Comparison of ENCODE assay signal across 1 cellular context in the genomic region with DNA sequence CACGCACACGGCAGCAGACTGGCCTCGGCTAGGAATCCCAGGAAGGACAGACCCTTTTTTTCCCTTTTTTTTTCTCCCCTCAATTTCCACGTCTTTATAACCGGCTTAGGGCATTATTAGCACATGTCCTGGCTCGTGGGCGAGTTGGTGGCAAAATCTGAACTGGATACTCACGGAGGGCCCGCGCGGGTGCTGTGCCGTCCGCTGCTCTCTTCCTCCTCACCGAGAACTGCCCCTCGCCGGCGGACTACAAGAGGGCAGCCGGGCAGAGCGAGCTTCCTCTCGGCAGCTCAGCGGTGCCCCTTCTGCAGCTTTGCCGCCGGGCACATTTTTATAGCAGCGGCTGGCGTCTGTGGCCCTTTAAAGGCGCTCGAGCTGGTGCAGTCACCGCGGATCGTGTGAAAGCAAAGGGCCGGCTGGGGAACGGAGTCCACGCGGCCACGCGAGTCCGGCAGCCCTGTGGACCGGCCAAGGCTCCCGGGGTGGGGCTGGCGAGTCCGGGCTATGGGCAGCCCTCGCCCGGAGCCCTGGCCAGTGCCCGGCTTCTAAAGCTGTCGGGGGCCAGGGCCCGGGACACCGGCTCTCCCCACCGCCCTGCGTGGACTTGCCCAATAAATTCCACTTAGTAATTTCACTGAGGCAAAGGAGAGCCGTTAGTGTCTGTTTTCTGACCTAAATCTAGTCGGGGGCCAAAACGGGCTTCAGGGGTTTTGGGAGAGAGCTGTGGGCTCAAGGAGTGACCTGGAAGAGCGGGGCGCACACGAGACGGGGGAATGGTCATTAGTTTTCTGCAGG.
TF ChIP-seq lines count a peak whose summit lies in the region.

No MANE protein-coding gene starts in this region.

TF ChIP-seq in SK-N-SH, 30 proteins besides CTCF, POLR2A, EP300 and RAD21 (continued from another document):
- no peak for TF ChIP-seq SMC3 (IDR thresholded peaks at IDR 0.05; ENCODE audit: low read depth, low read length)
